Comparison of ENCODE assay signal across 1 cellular context in genomic region chr1:1432951-1433803, GRCh38.
TF ChIP-seq lines count a peak whose summit lies in the region.

No MANE protein-coding gene starts in this region.

TF ChIP-seq in HepG2, 621 proteins besides CTCF, POLR2A, EP300 and RAD21 (continued from another document and continues in another):
- peak; percentile 94 for TF ChIP-seq HNF1B (CRISPR knock-in tag; IDR thresholded peaks at IDR 0.05)
- TF ChIP-seq XBP1 (CRISPR knock-in tag; IDR thresholded peaks at IDR 0.05) = no peak
- TF ChIP-seq ELF1 (CRISPR knock-in tag; IDR thresholded peaks at IDR 0.05) = peak; percentile 93
- peak; percentile 88 for TF ChIP-seq ZNF607 (CRISPR knock-in tag; IDR thresholded peaks at IDR 0.05; ENCODE audit: borderline replicate concordance)
- TF ChIP-seq KAT8 (CRISPR knock-in tag; IDR thresholded peaks at IDR 0.05) = peak; percentile 89
- no peak for TF ChIP-seq ZNF382 (CRISPR knock-in tag; IDR thresholded peaks at IDR 0.05; ENCODE audit: borderline replicate concordance)
- peak; percentile 3; the same call in 1 of the 2 replicates for TF ChIP-seq ZC3H13 (CRISPR knock-in tag; IDR thresholded peaks at IDR 0.05)
- TF ChIP-seq GTF3A (CRISPR knock-in tag; conservative IDR thresholded peaks at IDR 0.05) = 0 out of 2 replicates have a peak, but pooled peaks have one; percentile 13
- no peak for TF ChIP-seq LBX2 (CRISPR knock-in tag; IDR thresholded peaks at IDR 0.05; ENCODE audit: borderline replicate concordance)
- peak; percentile 75 for TF ChIP-seq ZNF770 (CRISPR knock-in tag; IDR thresholded peaks at IDR 0.05)
- TF ChIP-seq ZNF281 (CRISPR knock-in tag; IDR thresholded peaks at IDR 0.05; ENCODE audit: borderline replicate concordance) = peak; percentile 98
- TF ChIP-seq ZNF274 (CRISPR knock-in tag; IDR thresholded peaks at IDR 0.05) = peak; percentile 68; the same call in 1 of the 2 replicates
- peak; percentile 74; the same call in 1 of the 2 replicates for TF ChIP-seq ZNF337 (CRISPR knock-in tag; IDR thresholded peaks at IDR 0.05; ENCODE audit: borderline replicate concordance, low read depth)
- TF ChIP-seq RBM39 (IDR thresholded peaks at IDR 0.05; ENCODE audit: low read depth, low read length, poor library complexity, severe bottlenecking) = peak; percentile 78
- TF ChIP-seq ERF (CRISPR knock-in tag; IDR thresholded peaks at IDR 0.05) = peak; percentile 93
- TF ChIP-seq KLF16 (CRISPR knock-in tag; IDR thresholded peaks at IDR 0.05) = peak in 1 of 2 experiments; percentile 96; a peak in 2 of 4 replicates
- peak; percentile 81 for TF ChIP-seq ZNF639 (CRISPR knock-in tag; conservative IDR thresholded peaks at IDR 0.05)
- TF ChIP-seq FOXP4 (CRISPR knock-in tag; IDR thresholded peaks at IDR 0.05) = peak; percentile 83
- TF ChIP-seq HNRNPK (IDR thresholded peaks at IDR 0.05; ENCODE audit: low read depth, low read length, poor library complexity, severe bottlenecking) = peak; percentile 44
- TF ChIP-seq CHCHD3 (CRISPR knock-in tag; IDR thresholded peaks at IDR 0.05) = no peak
- TF ChIP-seq ZNF841 (CRISPR knock-in tag; IDR thresholded peaks at IDR 0.05; ENCODE audit: borderline replicate concordance) = no peak
- TF ChIP-seq, protein P1, sequence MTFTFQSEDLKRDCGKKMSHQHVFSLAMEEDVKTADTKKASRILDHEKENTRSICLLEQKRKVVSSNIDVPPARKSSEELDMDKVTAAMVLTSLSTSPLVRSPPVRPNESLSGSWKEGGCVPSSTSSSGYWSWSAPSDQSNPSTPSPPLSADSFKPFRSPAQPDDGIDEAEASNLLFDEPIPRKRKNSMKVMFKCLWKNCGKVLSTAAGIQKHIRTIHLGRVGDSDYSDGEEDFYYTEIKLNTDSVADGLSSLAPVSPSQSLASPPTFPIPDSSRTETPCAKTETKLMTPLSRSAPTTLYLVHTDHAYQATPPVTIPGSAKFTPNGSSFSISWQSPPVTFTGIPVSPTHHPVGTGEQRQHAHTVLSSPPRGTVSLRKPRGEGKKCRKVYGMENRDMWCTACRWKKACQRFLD (CRISPR knock-in tag; IDR thresholded peaks at IDR 0.05; ENCODE audit: borderline replicate concordance) = peak; percentile 18; the same call in 1 of the 2 replicates
- TF ChIP-seq ZNF558 (CRISPR knock-in tag; IDR thresholded peaks at IDR 0.05; ENCODE audit: borderline replicate concordance) = peak; percentile 82; the same call in 1 of the 2 replicates
- peak; percentile 62 for TF ChIP-seq GATAD1 (CRISPR knock-in tag; IDR thresholded peaks at IDR 0.05)
- TF ChIP-seq ARID4A (CRISPR knock-in tag; IDR thresholded peaks at IDR 0.05; ENCODE audit: borderline replicate concordance) = peak; percentile 96
- TF ChIP-seq, protein P2, sequence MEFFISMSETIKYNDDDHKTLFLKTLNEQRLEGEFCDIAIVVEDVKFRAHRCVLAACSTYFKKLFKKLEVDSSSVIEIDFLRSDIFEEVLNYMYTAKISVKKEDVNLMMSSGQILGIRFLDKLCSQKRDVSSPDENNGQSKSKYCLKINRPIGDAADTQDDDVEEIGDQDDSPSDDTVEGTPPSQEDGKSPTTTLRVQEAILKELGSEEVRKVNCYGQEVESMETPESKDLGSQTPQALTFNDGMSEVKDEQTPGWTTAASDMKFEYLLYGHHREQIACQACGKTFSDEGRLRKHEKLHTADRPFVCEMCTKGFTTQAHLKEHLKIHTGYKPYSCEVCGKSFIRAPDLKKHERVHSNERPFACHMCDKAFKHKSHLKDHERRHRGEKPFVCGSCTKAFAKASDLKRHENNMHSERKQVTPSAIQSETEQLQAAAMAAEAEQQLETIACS (CRISPR knock-in tag; IDR thresholded peaks at IDR 0.05) = peak; percentile 49
- TF ChIP-seq, protein P3, sequence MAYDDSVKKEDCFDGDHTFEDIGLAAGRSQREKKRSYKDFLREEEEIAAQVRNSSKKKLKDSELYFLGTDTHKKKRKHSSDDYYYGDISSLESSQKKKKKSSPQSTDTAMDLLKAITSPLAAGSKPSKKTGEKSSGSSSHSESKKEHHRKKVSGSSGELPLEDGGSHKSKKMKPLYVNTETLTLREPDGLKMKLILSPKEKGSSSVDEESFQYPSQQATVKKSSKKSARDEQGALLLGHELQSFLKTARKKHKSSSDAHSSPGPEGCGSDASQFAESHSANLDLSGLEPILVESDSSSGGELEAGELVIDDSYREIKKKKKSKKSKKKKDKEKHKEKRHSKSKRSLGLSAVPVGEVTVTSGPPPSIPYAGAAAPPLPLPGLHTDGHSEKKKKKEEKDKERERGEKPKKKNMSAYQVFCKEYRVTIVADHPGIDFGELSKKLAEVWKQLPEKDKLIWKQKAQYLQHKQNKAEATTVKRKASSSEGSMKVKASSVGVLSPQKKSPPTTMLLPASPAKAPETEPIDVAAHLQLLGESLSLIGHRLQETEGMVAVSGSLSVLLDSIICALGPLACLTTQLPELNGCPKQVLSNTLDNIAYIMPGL (CRISPR knock-in tag; IDR thresholded peaks at IDR 0.05; ENCODE audit: borderline replicate concordance in 1 of 2, low read depth in 1 of 2) = peak; percentile 80 to 84
- TF ChIP-seq, protein P4, sequence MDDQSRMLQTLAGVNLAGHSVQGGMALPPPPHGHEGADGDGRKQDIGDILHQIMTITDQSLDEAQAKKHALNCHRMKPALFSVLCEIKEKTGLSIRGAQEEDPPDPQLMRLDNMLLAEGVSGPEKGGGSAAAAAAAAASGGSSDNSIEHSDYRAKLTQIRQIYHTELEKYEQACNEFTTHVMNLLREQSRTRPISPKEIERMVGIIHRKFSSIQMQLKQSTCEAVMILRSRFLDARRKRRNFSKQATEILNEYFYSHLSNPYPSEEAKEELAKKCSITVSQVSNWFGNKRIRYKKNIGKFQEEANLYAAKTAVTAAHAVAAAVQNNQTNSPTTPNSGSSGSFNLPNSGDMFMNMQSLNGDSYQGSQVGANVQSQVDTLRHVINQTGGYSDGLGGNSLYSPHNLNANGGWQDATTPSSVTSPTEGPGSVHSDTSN (CRISPR knock-in tag; IDR thresholded peaks at IDR 0.05; ENCODE audit: borderline replicate concordance) = no peak
- peak; percentile 65 for TF ChIP-seq ZNF546 (CRISPR knock-in tag; conservative IDR thresholded peaks at IDR 0.05)
- TF ChIP-seq ZNF709 (CRISPR knock-in tag; IDR thresholded peaks at IDR 0.05) = peak; percentile 50; the same call in 1 of the 2 replicates
- peak; percentile 78 for TF ChIP-seq MEF2D (CRISPR knock-in tag; IDR thresholded peaks at IDR 0.05)
- peak; percentile 91 for TF ChIP-seq ZNF614 (CRISPR knock-in tag; IDR thresholded peaks at IDR 0.05; ENCODE audit: borderline replicate concordance)
- no peak for TF ChIP-seq CEBPB (IDR thresholded peaks at IDR 0.05; ENCODE audit: borderline replicate concordance, low read depth, low read length)
